8 cellular contexts compared by ENCODE assay signal in the genomic region with DNA sequence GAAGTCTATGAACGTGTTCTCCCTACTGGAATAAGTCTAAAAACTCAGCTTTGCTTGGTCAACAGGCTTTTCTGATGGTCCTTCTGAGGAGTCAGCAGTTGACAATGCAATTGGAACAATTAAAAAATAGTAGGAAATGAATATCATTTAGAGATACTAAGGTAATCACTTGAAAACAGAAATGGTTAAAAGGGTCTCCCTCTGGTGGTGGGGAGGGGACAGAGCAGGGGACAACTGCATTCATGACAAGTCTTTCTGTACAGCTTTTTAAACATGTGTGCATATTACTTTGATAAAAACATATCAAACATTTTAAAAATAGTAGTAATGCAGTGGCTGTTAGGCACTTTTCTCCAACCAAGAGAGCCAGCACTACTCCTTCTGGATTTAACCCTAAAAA.
DNase-seq lines count a peak whose midpoint lies in the region; ATAC-seq, FAIRE-seq and TF ChIP-seq lines count a peak whose summit lies in the region.

No MANE protein-coding gene starts in this region.

- H3K9me3 Mint-ChIP-seq in astrocyte (ENCODE audit: unreplicated experiment): peaks cover 9% of the 10 kb centered on the region
- no peaks in the 10 kb centered on the region for H3K9me3 Mint-ChIP-seq in neural crest cell

- no peaks in the 10 kb centered on the region for H3K4me1 Mint-ChIP-seq in astrocyte (ENCODE audit: low read depth, unreplicated experiment)
- H3K4me1 Mint-ChIP-seq in neural crest cell: peaks cover 5% of the 10 kb centered on the region

- H3K79me2 ChIP-seq in astrocyte (ENCODE audit: insufficient read depth, low read length): no peaks in the 10 kb centered on the region

- H3K4me2 ChIP-seq in astrocyte (ENCODE audit: low read length): no peak overlapping the region

- FAIRE-seq in astrocyte (lab: Jason Lieb, UNC) (no peak), GM12891 (lab: Jason Lieb, UNC) (no peak)

- no peak for ATAC-seq in GM21515 (IDR thresholded peaks at IDR 0.05; ENCODE audit: unreplicated experiment)

- H3K27ac Mint-ChIP-seq in astrocyte (ENCODE audit: unreplicated experiment) (no peak overlapping the region), neural crest cell (ENCODE audit: unreplicated experiment) (no peak overlapping the region)

- H3K9me3 ChIP-seq in cardiac muscle cell (ENCODE audit: low read depth) (no peaks in the 10 kb centered on the region), astrocyte (ENCODE audit: insufficient read depth, low read depth, low read length) (no peaks in the 10 kb centered on the region)

- H3K36me3 Mint-ChIP-seq in astrocyte (ENCODE audit: low read depth, unreplicated experiment) (no peaks in the 10 kb centered on the region), neural crest cell (ENCODE audit: low read depth) (no peaks in the 10 kb centered on the region)

- H3K27me3 Mint-ChIP-seq in astrocyte (ENCODE audit: low read depth, unreplicated experiment) (no peaks in the 10 kb centered on the region), neural crest cell (ENCODE audit: low read depth) (no peaks in the 10 kb centered on the region)

- TF ChIP-seq CTCF in cardiac muscle cell (IDR thresholded peaks at IDR 0.05; ENCODE audit: low read depth, low read length) (peak; percentile 44), astrocyte (IDR thresholded peaks at IDR 0.05; ENCODE audit: insufficient read depth, low read depth, low read length) (peak; percentile 59), neural crest cell (conservative IDR thresholded peaks at IDR 0.05) (peak; percentile 78)

- DNase-seq in cardiac muscle cell (ENCODE audit: low read depth in 1 of 2, low spot score in 1 of 2) (peak; percentile 9 to 46), cardiac septum (ENCODE audit: low spot score) (no peak), HT-29 (ENCODE audit: low spot score) (peak; percentile 9), astrocyte (ENCODE audit: low read depth) (no peak), neural crest cell (ENCODE audit: low read depth, low spot score) (peak; percentile 36), GM12891 (ENCODE audit: insufficient read length, low spot score) (no peak), NCI-H1694 (lab: John Stamatoyannopoulos, UW) (no peak)

- no peaks in the 10 kb centered on the region for H4K20me1 ChIP-seq in astrocyte (ENCODE audit: insufficient read depth, low read length)

- H3K27ac ChIP-seq in cardiac muscle cell: no peak overlapping the region
- no peak overlapping the region for H3K27ac ChIP-seq in astrocyte (ENCODE audit: low read depth, low read length)

- H3K27me3 ChIP-seq in cardiac muscle cell: no peaks in the 10 kb centered on the region
- peaks cover 8% of the 10 kb centered on the region for H3K27me3 ChIP-seq in astrocyte (ENCODE audit: insufficient read depth, low read length)

- no peak overlapping the region for H3K9ac ChIP-seq in astrocyte (ENCODE audit: low read length)

- H3K36me3 ChIP-seq in cardiac muscle cell: no peaks in the 10 kb centered on the region
- no peaks in the 10 kb centered on the region for H3K36me3 ChIP-seq in astrocyte (ENCODE audit: insufficient read depth, low read length)

- no peak overlapping the region for H3K4me3 Mint-ChIP-seq in astrocyte (ENCODE audit: unreplicated experiment)
- H3K4me3 Mint-ChIP-seq in neural crest cell: no peak overlapping the region

- intact Hi-C loops in cardiac septum (cut with DNase I): no loop called here

- H2AFZ ChIP-seq in astrocyte (ENCODE audit: low read depth, low read length): no peak overlapping the region

- no peaks in the 10 kb centered on the region for H3K4me1 ChIP-seq in cardiac muscle cell (ENCODE audit: low read depth)
- H3K4me1 ChIP-seq in astrocyte (ENCODE audit: insufficient read depth, low read length): no peaks in the 10 kb centered on the region

- H3K4me3 ChIP-seq in cardiac muscle cell (no peak overlapping the region), astrocyte (ENCODE audit: insufficient read depth, low read depth, low read length) (no peak overlapping the region)

- no peak for TF ChIP-seq POLR2A in GM12891 (IDR thresholded peaks at IDR 0.05; ENCODE audit: low read depth, low read length)

TF ChIP-seq in GM12891, 5 proteins besides CTCF, POLR2A, EP300 and RAD21:
- TF ChIP-seq PAX5 (IDR thresholded peaks at IDR 0.05; ENCODE audit: insufficient read depth, low read length, severe bottlenecking) (no peak), TAF1 (IDR thresholded peaks at IDR 0.05; ENCODE audit: low read depth, low read length) (no peak), POLR2AphosphoS5 (IDR thresholded peaks at IDR 0.05; ENCODE audit: low read depth, low read length) (no peak), POU2F2 (IDR thresholded peaks at IDR 0.05; ENCODE audit: low read depth, low read length) (no peak), SPI1 (IDR thresholded peaks at IDR 0.05; ENCODE audit: low read depth, low read length) (no peak)
TF ChIP-seq in GM12891: peak in this region for 0.

Comparison
In these comparisons a context has a peak if more than half of its experiments do, and no peak if none do; other contexts are left out.
1. DNase-seq: peak in cardiac muscle cell (2 of 2), HT-29 (single experiment) and neural crest cell (single experiment); none in cardiac septum (single experiment), astrocyte (single experiment), GM12891 (single experiment) and NCI-H1694 (single experiment).
2. Peak in every context shown above with its lines, with median percentiles within 50 percentile points of each other: CTCF ChIP-seq.